ENCODE assay signal across 26 cellular contexts in the genomic region with DNA sequence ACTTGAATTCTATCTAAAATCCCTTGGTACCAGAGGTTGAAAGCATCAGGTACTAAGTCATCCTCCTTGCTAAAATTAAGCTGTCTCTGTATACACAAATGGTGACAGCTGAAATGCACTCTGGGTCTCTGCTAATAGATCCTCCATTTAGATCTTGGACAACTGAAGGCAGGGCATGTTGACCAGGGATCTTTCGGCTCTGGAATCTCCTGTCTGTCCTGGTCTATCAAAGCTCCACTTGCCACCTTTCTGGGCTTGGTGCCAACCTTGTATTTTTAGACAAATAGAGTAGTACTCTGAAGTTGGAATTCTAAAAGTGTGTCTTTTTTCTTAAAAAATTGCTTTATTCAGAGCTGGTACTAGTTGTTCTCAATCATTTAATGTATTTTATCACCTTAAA.
DNase-seq lines count a peak whose midpoint lies in the region; ATAC-seq, FAIRE-seq and TF ChIP-seq lines count a peak whose summit lies in the region.
"Had no signal": no experiment of that assay in that cellular context is flagged by ENCODE, and none has a peak within 500 bp of the region (broad histone marks: within the 10 kb centered on the region; RNA-seq: fewer than 3 reads in every experiment).

No MANE protein-coding gene starts in this region.

- peak; percentile 38 for DNase-seq in DMS 273 (lab: John Stamatoyannopoulos, UW; ENCODE audit: unreplicated experiment)
- no peak for DNase-seq in DMS 273 treated with DMSO at 0.1 percent for 48 hours (lab: John Stamatoyannopoulos, UW)
- DNase-seq in DMS53 treated with DMSO at 0.1 percent for 48 hours (lab: John Stamatoyannopoulos, UW; ENCODE audit: unreplicated experiment) = peak; percentile 57
- peak; percentile 73 for DNase-seq in NCI-H345 (lab: John Stamatoyannopoulos, UW)
- peak; percentile 27 for DNase-seq in HepG2 (ENCODE audit: low spot score)
- DNase-seq in SIG-M5 (lab: John Stamatoyannopoulos, UW) = no peak
- no peak for DNase-seq in colonic mucosa
- no peak for DNase-seq in vagina (ENCODE audit: extremely low spot score in 2 of 2)
- DNase-seq: activated CD4-positive, CD25-positive, alpha-beta regulatory T cell; activated CD8-positive, alpha-beta memory T cell treated with anti-CD3 and anti-CD28 coated beads, Interleukin-2, amount 10 ng/mL, durations not matched to agents 7 days and 5 days; activated naive CD4-positive, alpha-beta T cell; activated T-cell treated with anti-CD3 and anti-CD28 coated beads, Interleukin-2, amount 50 U/mL, for 72 hours; kidney; MV-4-11; NCI-H187; NCI-H446 treated with DMSO at 0.1 percent for 48 hours; posterior cingulate gyrus; sigmoid colon; stimulated activated CD4-positive, alpha-beta T cell treated with anti-CD3 and anti-CD28 coated beads, Interleukin-4, amount 100 ng/mL, for 4 hours; T-cell had no signal

- H3K9me3 ChIP-seq in HepG2 (ENCODE audit: low read length) (no peaks in the 10 kb centered on the region), colonic mucosa (no peaks in the 10 kb centered on the region), vagina (no peaks in the 10 kb centered on the region)
- H3K9me3 ChIP-seq: sigmoid colon had no signal

- H3K4me3 ChIP-seq in HepG2 (replicated peaks in 1 of 3; ENCODE audit: insufficient read depth in 1 of 3, low read depth in 2 of 3, low read length in 3 of 3) (no peak overlapping the region), colonic mucosa (no peak overlapping the region), vagina (no peak overlapping the region)
- H3K4me3 ChIP-seq: neural progenitor cell, sigmoid colon had no signal

- TF ChIP-seq CTCF in HepG2 (CRISPR knock-in tag; IDR thresholded peaks at IDR 0.05) (no peak), colonic mucosa (IDR thresholded peaks at IDR 0.05) (no peak), vagina (IDR thresholded peaks at IDR 0.05) (no peak)

- intact Hi-C loops in HepG2 (cut with micrococcal nuclease; ENCODE audit: unreplicated experiment) = no loop called here
- intact Hi-C loops in colonic mucosa (cut with DNase I) = no loop called here
- intact Hi-C loops in vagina (cut with DNase I) = no loop called here

- POLR2A ChIA-PET in HepG2 (lab: Yijun Ruan, JAX) = no interaction called here

- H3K4me1 ChIP-seq in HepG2 (ENCODE audit: insufficient read depth, low read length) = peaks cover 61% of the 10 kb centered on the region
- H3K4me1 ChIP-seq in colonic mucosa = no peaks in the 10 kb centered on the region
- H3K4me1 ChIP-seq in vagina = no peaks in the 10 kb centered on the region
- H3K4me1 ChIP-seq: sigmoid colon had no signal

- peaks cover 0 to 39% of the 10 kb centered on the region in 2 experiments; a peak in 3 of 5 replicates for H3K27me3 ChIP-seq in HepG2 (ENCODE audit: control insufficient read depth in 1 of 2, insufficient read depth in 2 of 2, low read length in 2 of 2)
- no peaks in the 10 kb centered on the region for H3K27me3 ChIP-seq in colonic mucosa
- no peaks in the 10 kb centered on the region for H3K27me3 ChIP-seq in vagina
- H3K27me3 ChIP-seq: neural progenitor cell, sigmoid colon had no signal

- H3K4me2 ChIP-seq in HepG2 (ENCODE audit: low read depth, low read length) = no peak overlapping the region
- H3K4me2 ChIP-seq: neural progenitor cell had no signal

- no peaks in the 10 kb centered on the region for H3K79me2 ChIP-seq in HepG2 (ENCODE audit: insufficient read depth, low read length)

- no peaks in the 10 kb centered on the region for H4K20me1 ChIP-seq in HepG2 (ENCODE audit: insufficient read depth, low read length)

- no peak for TF ChIP-seq RAD21 in HepG2 (CRISPR knock-in tag; IDR thresholded peaks at IDR 0.05)

- BruUV-seq in HepG2 (replicated peaks; lab: Mats Ljungman, UMichigan) = no TSS peak

- no peak for ATAC-seq in HepG2
- ATAC-seq: activated CD8-positive, alpha-beta memory T cell treated with anti-CD3 and anti-CD28 coated beads, Interleukin-2, amount 10 ng/mL, durations not matched to agents 7 days and 5 days; activated T-cell treated with anti-CD3 and anti-CD28 coated beads, Interleukin-2, amount 50 U/mL, for 72 hours; Panc1; stimulated activated memory B cell treated with anti-CD40 and anti-IgM and Interleukin-4, amounts not matched to agents 10 μg/mL and 1 μg/mL and 100 μg/mL, for 72 hours; T-cell had no signal

- H3K9ac ChIP-seq in HepG2 (ENCODE audit: insufficient read depth, low read depth, low read length) (no peak overlapping the region), colonic mucosa (ENCODE audit: low read depth in 2 of 2, low read length in 2 of 2) (no peak overlapping the region)
- H3K9ac ChIP-seq: neural progenitor cell had no signal

- no peak overlapping the region for H3K27ac ChIP-seq in HepG2 (ENCODE audit: extremely low read length, insufficient read depth, low read length)
- H3K27ac ChIP-seq in colonic mucosa = no peak overlapping the region
- no peak overlapping the region for H3K27ac ChIP-seq in vagina
- H3K27ac ChIP-seq: 22Rv1, neural progenitor cell, sigmoid colon had no signal

- 0% methylated on average over 1 of the region's 1 CpG for WGBS in HepG2 (ENCODE audit: low lambda C conversion rate)

- CTCF ChIA-PET in HepG2 (lab: Yijun Ruan, JAX; ENCODE audit: low intra/inter-chr PET ratio, low total read pairs) = no interaction called here

- no peak for FAIRE-seq in HepG2 (lab: Jason Lieb, UNC)
- FAIRE-seq: endothelial cell of umbilical vein, H1, kidney had no signal

- TF ChIP-seq POLR2A in HepG2 (IDR thresholded peaks at IDR 0.05; ENCODE audit: insufficient read depth in 1 of 2, low read depth in 2 of 2, low read length in 2 of 2) = no peak
- TF ChIP-seq POLR2A in vagina (IDR thresholded peaks at IDR 0.05) = no peak

- in situ Hi-C loops in HepG2 (cut with HindIII; ENCODE audit: extremely low pct_ligation_motif_present, low pct_unique_long_range_greater_than_20kb) = no loop called here

- no peak overlapping the region for H2AFZ ChIP-seq in HepG2 (ENCODE audit: low read length)
- H2AFZ ChIP-seq: neural progenitor cell had no signal

- no peaks in the 10 kb centered on the region for H3K36me3 ChIP-seq in HepG2 (replicated peaks in 1 of 2; ENCODE audit: control insufficient read depth in 1 of 2, insufficient read depth in 2 of 2, low read length in 2 of 2)
- no peaks in the 10 kb centered on the region for H3K36me3 ChIP-seq in colonic mucosa
- H3K36me3 ChIP-seq in vagina = no peaks in the 10 kb centered on the region
- H3K36me3 ChIP-seq: neural progenitor cell, sigmoid colon had no signal

- TF ChIP-seq EP300 in HepG2 (IDR thresholded peaks at IDR 0.05; ENCODE audit: low read depth in 2 of 2, low read length in 2 of 2) = no peak
- no peak for TF ChIP-seq EP300 in HepG2 (CRISPR knock-in tag; IDR thresholded peaks at IDR 0.05; ENCODE audit: borderline replicate concordance)

TF ChIP-seq in HepG2, 621 proteins besides CTCF, POLR2A, EP300 and RAD21:
- TF ChIP-seq, protein P1, sequence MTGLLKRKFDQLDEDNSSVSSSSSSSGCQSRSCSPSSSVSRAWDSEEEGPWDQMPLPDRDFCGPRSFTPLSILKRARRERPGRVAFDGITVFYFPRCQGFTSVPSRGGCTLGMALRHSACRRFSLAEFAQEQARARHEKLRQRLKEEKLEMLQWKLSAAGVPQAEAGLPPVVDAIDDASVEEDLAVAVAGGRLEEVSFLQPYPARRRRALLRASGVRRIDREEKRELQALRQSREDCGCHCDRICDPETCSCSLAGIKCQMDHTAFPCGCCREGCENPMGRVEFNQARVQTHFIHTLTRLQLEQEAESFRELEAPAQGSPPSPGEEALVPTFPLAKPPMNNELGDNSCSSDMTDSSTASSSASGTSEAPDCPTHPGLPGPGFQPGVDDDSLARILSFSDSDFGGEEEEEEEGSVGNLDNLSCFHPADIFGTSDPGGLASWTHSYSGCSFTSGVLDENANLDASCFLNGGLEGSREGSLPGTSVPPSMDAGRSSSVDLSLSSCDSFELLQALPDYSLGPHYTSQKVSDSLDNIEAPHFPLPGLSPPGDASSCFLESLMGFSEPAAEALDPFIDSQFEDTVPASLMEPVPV (CRISPR knock-in tag; IDR thresholded peaks at IDR 0.05) = no peak
- no peak for TF ChIP-seq ZFP36L1 (CRISPR knock-in tag; IDR thresholded peaks at IDR 0.05)

Comparison
In these comparisons a context has a peak if more than half of its experiments do, and no peak if none do; other contexts are left out.
1. DNase-seq: peak in DMS 273 (single experiment), DMS53 treated with DMSO at 0.1 percent for 48 hours (single experiment), NCI-H345 (single experiment) and HepG2 (single experiment); none in DMS 273 treated with DMSO at 0.1 percent for 48 hours (single experiment), SIG-M5 (single experiment), colonic mucosa (single experiment) and vagina (0 of 2).